In genomic region chrX:111719426-111720210, GRCh38 we compare ENCODE assay signal across 9 cellular contexts. TPM values are rescaled to one million over a fixed set of nuclear protein-coding genes. Genes with fewer than 3 reads are reported as not detected.
A peak's percentile ranks its signal among the peaks of the same experiment; 100 is the strongest.
DNase-seq lines count a peak whose midpoint lies in the region; ATAC-seq and TF ChIP-seq lines count a peak whose summit lies in the region.
"Had no signal": no experiment of that assay in that cellular context is flagged by ENCODE, and none has a peak within 500 bp of the region (broad histone marks: within the 10 kb centered on the region; RNA-seq: fewer than 3 reads in every experiment).

No MANE protein-coding gene starts in this region.

- H3K4me3 ChIP-seq in astrocyte of the spinal cord (ENCODE audit: low read depth, low read length) (no peak overlapping the region), esophagus squamous epithelium (no peak overlapping the region)

- no peaks in the 10 kb centered on the region for H3K4me1 Mint-ChIP-seq in CD4-positive, alpha-beta T cell (ENCODE audit: low read depth)
- no peaks in the 10 kb centered on the region for H3K4me1 Mint-ChIP-seq in memory B cell

- H3K9me3 ChIP-seq in CD4-positive, alpha-beta T cell (ENCODE audit: control insufficient read depth, low read length), result no peaks in the 10 kb centered on the region
- no peaks in the 10 kb centered on the region for H3K9me3 ChIP-seq in esophagus squamous epithelium

- intact Hi-C loops in CD4-positive, alpha-beta T cell (cut with DNase I, micrococcal nuclease), result loop anchor here in 1 of 2 experiments (2.0 kb wide), 1 partner anchor 17 kb away; no protein-coding TSS in a partner anchor
- intact Hi-C loops in esophagus squamous epithelium (cut with DNase I), result no loop called here

- POLR2A ChIA-PET in CD4-positive, alpha-beta T cell (lab: Charles Lee), result no interaction called here

- ATAC-seq in CD4-positive, alpha-beta T cell (ENCODE audit: poor library complexity), result no peak
- ATAC-seq in memory B cell (ENCODE audit: low read depth) (no peak), GM19455 (IDR thresholded peaks at IDR 0.05; ENCODE audit: unreplicated experiment) (no peak), GM21619 (IDR thresholded peaks at IDR 0.05; ENCODE audit: unreplicated experiment) (no peak)

- CTCF ChIA-PET in CD4-positive, alpha-beta T cell (lab: Charles Lee), result interaction anchor here (0.5 to 0.6 kb wide), 2 partner anchors 920 to 1015 kb away, joined by 3 read pairs; no protein-coding TSS in a partner anchor

- TF ChIP-seq CTCF in CD4-positive, alpha-beta T cell (IDR thresholded peaks at IDR 0.05), result peak; percentile 13
- TF ChIP-seq CTCF in astrocyte of the spinal cord (IDR thresholded peaks at IDR 0.05; ENCODE audit: low read depth, low read length) (peak; percentile 27), esophagus squamous epithelium (IDR thresholded peaks at IDR 0.05) (peak in 2 of 6 experiments; percentile 25 to 35)

- H3K27ac Mint-ChIP-seq in CD4-positive, alpha-beta T cell, result no peak overlapping the region
- H3K27ac Mint-ChIP-seq in memory B cell, result peak overlapping the region; percentile 41

- H3K4me3 Mint-ChIP-seq in CD4-positive, alpha-beta T cell, result no peak overlapping the region
- no peak overlapping the region for H3K4me3 Mint-ChIP-seq in memory B cell

- no peaks in the 10 kb centered on the region for H3K27me3 ChIP-seq in CD4-positive, alpha-beta T cell (ENCODE audit: control insufficient read depth, insufficient read depth, low read length)
- H3K27me3 ChIP-seq in esophagus squamous epithelium, result no peaks in the 10 kb centered on the region

- in situ Hi-C loops in astrocyte of the spinal cord (cut with HindIII; ENCODE audit: low sequenced_read_pairs), result no loop called here

- H3K4me1 ChIP-seq in esophagus squamous epithelium, result no peaks in the 10 kb centered on the region

- peaks cover 50% of the 10 kb centered on the region for H3K36me3 Mint-ChIP-seq in CD4-positive, alpha-beta T cell (ENCODE audit: low read depth)
- H3K36me3 Mint-ChIP-seq in memory B cell, result peaks cover 5% of the 10 kb centered on the region

- H3K27me3 Mint-ChIP-seq in CD4-positive, alpha-beta T cell, result no peaks in the 10 kb centered on the region
- no peaks in the 10 kb centered on the region for H3K27me3 Mint-ChIP-seq in memory B cell

- H3K36me3 ChIP-seq in esophagus squamous epithelium, result peaks cover 0 to 22% (median 4%) of the 10 kb centered on the region in 3 donors

- no peaks in the 10 kb centered on the region for H3K9me3 Mint-ChIP-seq in CD4-positive, alpha-beta T cell
- no peaks in the 10 kb centered on the region for H3K9me3 Mint-ChIP-seq in memory B cell

- no peak for TF ChIP-seq POLR2A in esophagus squamous epithelium (IDR thresholded peaks at IDR 0.05)

- 48 to 73% methylated on average over 4 to 5 of the region's 5 CpGs for WGBS in esophagus squamous epithelium, 2 donors

- no peak overlapping the region for H3K27ac ChIP-seq in CD4-positive, alpha-beta T cell (ENCODE audit: low read depth, low read length)
- no peak overlapping the region for H3K27ac ChIP-seq in esophagus squamous epithelium

- DNase-seq in CD4-positive, alpha-beta T cell, result no peak
- DNase-seq in Kasumi-1 (lab: John Stamatoyannopoulos, UW) (peak; percentile 10 to 13), astrocyte of the spinal cord (ENCODE audit: low read depth, low spot score) (peak; percentile 12), memory B cell (ENCODE audit: low spot score in 2 of 2) (no peak), esophagus squamous epithelium (lab: John Stamatoyannopoulos, UW) (no peak), 8988T (no peak)
- DNase-seq: activated CD4-positive, alpha-beta T cell treated with anti-CD3 and anti-CD28 coated beads, Interleukin-2, amount 50 U/mL, for 4 hours had no signal

RNA-seq across cellular contexts. Expression of gene ALG13, which starts 38.6 kb away (rescaled TPM):
- total RNA-seq in CD4-positive, alpha-beta T cell, result 10 to 100 TPM; 82.2 to 86.2 TPM
- 10 to 100 TPM; 42.5 to 51.7 (median 43.8) TPM for total RNA-seq in esophagus squamous epithelium

Comparison
In these comparisons a context has a peak if more than half of its experiments do, and no peak if none do; other contexts are left out.
1. DNase-seq: peak in Kasumi-1 (2 of 2) and astrocyte of the spinal cord (single experiment); none in CD4-positive, alpha-beta T cell (0 of 10), memory B cell (0 of 2), esophagus squamous epithelium (single experiment) and 8988T (single experiment).